Comparison of ENCODE assay signal across 13 cellular contexts in genomic region chr5:57735754-57736153, GRCh38.
DNase-seq lines count a peak whose midpoint lies in the region; ATAC-seq, FAIRE-seq and TF ChIP-seq lines count a peak whose summit lies in the region.
"Had no signal": no experiment of that assay in that cellular context is flagged by ENCODE, and none has a peak within 500 bp of the region (broad histone marks: within the 10 kb centered on the region; RNA-seq: fewer than 3 reads in every experiment).

No MANE protein-coding gene starts in this region.

- TF ChIP-seq CTCF in mammary epithelial cell (conservative IDR thresholded peaks at IDR 0.05 in 1 of 2, IDR thresholded peaks at IDR 0.05 in 1 of 2; ENCODE audit: extremely low read depth in 1 of 2, insufficient read depth in 1 of 2, low read depth in 1 of 2, low read length in 2 of 2), result no peak
- no peak for TF ChIP-seq CTCF in uterus (IDR thresholded peaks at IDR 0.05)

- H3K27ac ChIP-seq in ACC112 (ENCODE audit: low read depth, low read length) (peak overlapping the region; percentile 94), mammary epithelial cell (ENCODE audit: insufficient read depth, low read depth, low read length) (peak overlapping the region; percentile 93), uterus (no peak overlapping the region)
- no peak overlapping the region for H3K27ac ChIP-seq in CD8-positive, alpha-beta memory T cell (ENCODE audit: low read depth, low read length)

- no peak overlapping the region for H3K27ac Mint-ChIP-seq in CD8-positive, alpha-beta memory T cell
- H3K27ac Mint-ChIP-seq: activated CD4-positive, alpha-beta T cell treated with anti-CD3 and anti-CD28 coated beads, Interleukin-2, amount 10 ng/mL, durations not matched to agents 24 days and 14 days; activated naive CD4-positive, alpha-beta T cell treated with anti-CD3 and anti-CD28 coated beads, Interleukin-2, amount 50 U/mL, for 72 hours; memory B cell had no signal

- H3K9me3 Mint-ChIP-seq in CD8-positive, alpha-beta memory T cell, result no peaks in the 10 kb centered on the region

- H3K79me2 ChIP-seq in ACC112 (ENCODE audit: control insufficient read depth, insufficient read depth, low read length, unreplicated experiment), result no peaks in the 10 kb centered on the region
- H3K79me2 ChIP-seq in mammary epithelial cell (ENCODE audit: insufficient read depth, low read length), result no peaks in the 10 kb centered on the region

- no peak overlapping the region for H3K4me3 Mint-ChIP-seq in CD8-positive, alpha-beta memory T cell
- H3K4me3 Mint-ChIP-seq: activated CD4-positive, alpha-beta T cell treated with anti-CD3 and anti-CD28 coated beads, Interleukin-2, amount 10 ng/mL, durations not matched to agents 24 days and 14 days; memory B cell had no signal

- 9% methylated on average over 2 of the region's 2 CpGs for WGBS in mammary epithelial cell (ENCODE audit: low coverage, missing lambda C conversion rate)

- H2AFZ ChIP-seq in ACC112 (ENCODE audit: low read length, unreplicated experiment), result peak overlapping the region; percentile 7
- H2AFZ ChIP-seq in mammary epithelial cell (ENCODE audit: low read depth, low read length), result peak overlapping the region; percentile 54

- H3K4me1 Mint-ChIP-seq in CD8-positive, alpha-beta memory T cell, result no peaks in the 10 kb centered on the region
- H3K4me1 Mint-ChIP-seq: activated CD4-positive, alpha-beta T cell treated with anti-CD3 and anti-CD28 coated beads, Interleukin-2, amount 10 ng/mL, durations not matched to agents 24 days and 14 days; memory B cell had no signal

- no TSS peak for BruUV-seq in mammary epithelial cell (replicated peaks; lab: Mats Ljungman, UMichigan)

- no peak for TF ChIP-seq POLR2A in uterus (IDR thresholded peaks at IDR 0.05)

- H3K27me3 Mint-ChIP-seq in CD8-positive, alpha-beta memory T cell, result no peaks in the 10 kb centered on the region

- H3K4me2 ChIP-seq in mammary epithelial cell (ENCODE audit: insufficient read depth, low read depth, low read length), result peak overlapping the region; percentile 55

- dilution Hi-C loops in mammary epithelial cell (cut with HindIII; ENCODE audit: low sequenced_read_pairs), result no loop called here

- intact Hi-C loops in mammary epithelial cell (cut with micrococcal nuclease), result loop anchor here (5.0 kb wide), 1 partner anchor 38 kb away; no protein-coding TSS in a partner anchor
- intact Hi-C loops in uterus (cut with DNase I; ENCODE audit: low total_unique reads), result no loop called here

- H4K20me1 ChIP-seq in mammary epithelial cell (ENCODE audit: insufficient read depth, low read length), result no peaks in the 10 kb centered on the region

- H3K4me3 ChIP-seq in ACC112 (ENCODE audit: low read depth, low read length) (0 out of 2 replicates have a peak overlapping the region, but pooled peaks have one; percentile 38), mammary epithelial cell (replicated peaks in 1 of 3; ENCODE audit: insufficient read depth in 1 of 3, low read depth in 2 of 3, low read length in 3 of 3) (no peak overlapping the region), uterus (no peak overlapping the region)
- H3K4me3 ChIP-seq in CD8-positive, alpha-beta memory T cell (ENCODE audit: low read length), result no peak overlapping the region
- H3K4me3 ChIP-seq: esophagus squamous epithelium had no signal

- no peak for ATAC-seq in left lobe of liver
- ATAC-seq: activated naive CD4-positive, alpha-beta T cell treated with anti-CD3 and anti-CD28 coated beads, Interleukin-2, amount 50 U/mL, for 72 hours had no signal

- H3K36me3 ChIP-seq in ACC112 (ENCODE audit: insufficient read depth, low read length) (no peaks in the 10 kb centered on the region), mammary epithelial cell (ENCODE audit: insufficient read depth, low read length) (no peaks in the 10 kb centered on the region), uterus (no peaks in the 10 kb centered on the region)
- no peaks in the 10 kb centered on the region for H3K36me3 ChIP-seq in CD8-positive, alpha-beta memory T cell (ENCODE audit: insufficient read depth, low read length)
- H3K36me3 ChIP-seq: esophagus squamous epithelium had no signal

- no peak for FAIRE-seq in HTR-8/SVneo (lab: Jason Lieb, UNC)

- DNase-seq in HTR-8/SVneo (ENCODE audit: insufficient read length, low spot score), result peak; percentile 41
- peak; percentile 89 for DNase-seq in mammary epithelial cell
- DNase-seq in kidney tubule cell (ENCODE audit: low spot score), result peak; percentile 96
- DNase-seq in activated CD4-positive, alpha-beta T cell treated with anti-CD3 and anti-CD28 coated beads, Interleukin-2, amount 50 U/mL, for 1 hour, result no peak
- no peak for DNase-seq in left lobe of liver (ENCODE audit: low spot score)
- DNase-seq in uterus, result no peak
- DNase-seq in CD8-positive, alpha-beta memory T cell, result no peak
- DNase-seq: activated CD4-positive, alpha-beta T cell treated with anti-CD3 and anti-CD28 coated beads, Interleukin-2, amount 10 ng/mL, durations not matched to agents 24 days and 14 days; esophagus squamous epithelium; NCI-H2081 treated with DMSO at 0.1 percent for 48 hours had no signal

- no peaks in the 10 kb centered on the region for H3K36me3 Mint-ChIP-seq in CD8-positive, alpha-beta memory T cell
- H3K36me3 Mint-ChIP-seq: activated naive CD4-positive, alpha-beta T cell treated with anti-CD3 and anti-CD28 coated beads, Interleukin-2, amount 50 U/mL, for 72 hours; memory B cell had no signal

- H3K9ac ChIP-seq in mammary epithelial cell (ENCODE audit: insufficient read depth, low read length), result peak overlapping the region; percentile 51

- no peaks in the 10 kb centered on the region for H3K27me3 ChIP-seq in ACC112 (ENCODE audit: insufficient read depth, low read length)
- H3K27me3 ChIP-seq in mammary epithelial cell (ENCODE audit: insufficient read depth, low read length), result no peaks in the 10 kb centered on the region
- H3K27me3 ChIP-seq in uterus, result no peaks in the 10 kb centered on the region
- no peaks in the 10 kb centered on the region for H3K27me3 ChIP-seq in CD8-positive, alpha-beta memory T cell (ENCODE audit: insufficient read depth, low read length, poor library complexity, severe bottlenecking)
- H3K27me3 ChIP-seq: esophagus squamous epithelium had no signal

- CTCF ChIA-PET in mammary epithelial cell (lab: Charles Lee; ENCODE audit: low non-redundant PET), result interaction anchor here (0.6 kb wide), 2 partner anchors 524 to 1476 kb away, joined by 3 to 4 read pairs; no protein-coding TSS in a partner anchor
- CTCF ChIA-PET in CD8-positive, alpha-beta memory T cell (lab: Charles Lee), result no interaction called here

- H3K9me3 ChIP-seq in mammary epithelial cell (replicated peaks; ENCODE audit: insufficient read depth, low read length), result no peaks in the 10 kb centered on the region
- H3K9me3 ChIP-seq in uterus, result no peaks in the 10 kb centered on the region
- H3K9me3 ChIP-seq in CD8-positive, alpha-beta memory T cell (ENCODE audit: low read length), result no peaks in the 10 kb centered on the region
- H3K9me3 ChIP-seq: esophagus squamous epithelium had no signal

- POLR2A ChIA-PET in CD8-positive, alpha-beta memory T cell (lab: Charles Lee), result no interaction called here

- in situ Hi-C loops in mammary epithelial cell (cut with MboI; ENCODE audit: low sequenced_read_pairs in 2 of 2), result no loop called here

- H3K4me1 ChIP-seq in ACC112 (ENCODE audit: control insufficient read depth, insufficient read depth, low read length, unreplicated experiment) (peaks cover 44% of the 10 kb centered on the region), mammary epithelial cell (ENCODE audit: insufficient read depth, low read length) (peaks cover 26% of the 10 kb centered on the region), uterus (no peaks in the 10 kb centered on the region)
- no peaks in the 10 kb centered on the region for H3K4me1 ChIP-seq in CD8-positive, alpha-beta memory T cell (ENCODE audit: insufficient read depth, low read length)

Comparison
In these comparisons a context has a peak if more than half of its experiments do, and no peak if none do; other contexts are left out.
1. H3K27ac ChIP-seq: peak in ACC112 (single experiment) and mammary epithelial cell (single experiment); none in uterus (0 of 2) and CD8-positive, alpha-beta memory T cell (single experiment).
2. DNase-seq: peak in HTR-8/SVneo (single experiment), mammary epithelial cell (single experiment) and kidney tubule cell (single experiment); none in activated CD4-positive, alpha-beta T cell treated with anti-CD3 and anti-CD28 coated beads, Interleukin-2, amount 50 U/mL, for 1 hour (single experiment), left lobe of liver (single experiment), uterus (0 of 2) and CD8-positive, alpha-beta memory T cell (0 of 5).